8 cellular contexts compared by ENCODE assay signal in the genomic region with DNA sequence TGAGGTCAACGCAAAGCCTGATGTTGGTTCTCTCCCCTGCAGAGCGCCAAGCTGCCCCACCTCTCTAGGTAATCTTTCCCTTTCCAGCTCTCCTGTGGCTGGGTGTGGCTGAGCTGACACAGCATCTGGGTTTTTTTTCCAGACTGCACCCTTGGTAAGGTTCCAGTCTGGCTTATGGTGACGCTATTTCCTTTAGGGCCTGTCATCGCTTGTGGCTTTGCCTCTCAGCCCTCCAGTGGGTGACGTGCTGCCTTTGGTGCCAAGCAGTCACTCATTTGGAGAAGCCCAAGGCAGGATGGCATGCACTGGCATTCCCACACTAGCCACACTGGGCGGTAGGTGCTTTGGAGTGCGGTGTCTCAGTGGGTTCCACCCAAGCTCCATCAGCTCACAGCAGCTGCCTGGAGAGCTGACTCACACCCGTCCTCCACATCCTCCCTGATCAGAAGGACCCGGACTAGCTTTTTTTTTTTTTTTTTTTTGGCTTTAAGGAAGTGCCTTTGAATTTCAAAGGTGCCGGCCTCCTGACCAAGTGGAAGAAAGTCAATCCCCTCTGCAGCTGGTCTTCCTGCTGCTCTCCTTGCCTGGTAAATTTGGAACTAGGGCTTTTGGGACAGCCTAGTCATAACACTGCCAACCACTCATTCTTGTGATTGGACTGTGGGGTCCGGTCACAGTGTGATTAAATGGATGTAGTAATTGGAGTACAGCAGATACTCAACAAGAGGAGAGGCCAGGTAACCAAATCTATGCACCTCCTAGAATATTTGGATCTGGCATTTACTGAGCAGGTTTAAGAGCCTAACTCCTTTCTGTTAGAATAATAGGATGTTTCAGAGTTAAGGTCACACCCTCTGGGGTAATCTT.
DNase-seq lines count a peak whose midpoint lies in the region; ATAC-seq and TF ChIP-seq lines count a peak whose summit lies in the region.

No MANE protein-coding gene starts in this region.

- WGBS in upper lobe of left lung, 2 donors: 68 to 71% methylated on average over 11 of the region's 11 CpGs

- TF ChIP-seq POLR2A in upper lobe of left lung (IDR thresholded peaks at IDR 0.05): no peak

- peaks cover 3 to 24% (median 13%) of the 10 kb centered on the region in 4 donors for H3K4me1 ChIP-seq in upper lobe of left lung

- H3K4me3 Mint-ChIP-seq in activated T-cell treated with anti-CD3 and anti-CD28 coated beads, Interleukin-2, amount 50 U/mL, for 72 hours: peak overlapping the region; percentile 11 to 61

- H3K4me1 Mint-ChIP-seq in activated T-cell treated with anti-CD3 and anti-CD28 coated beads, Interleukin-2, amount 50 U/mL, for 72 hours (ENCODE audit: low read depth): peaks cover 45% of the 10 kb centered on the region

- no peaks in the 10 kb centered on the region for H3K9me3 ChIP-seq in upper lobe of left lung

- no peak overlapping the region for H3K4me3 ChIP-seq in upper lobe of left lung

- H3K9me3 Mint-ChIP-seq in activated T-cell treated with anti-CD3 and anti-CD28 coated beads, Interleukin-2, amount 50 U/mL, for 72 hours: peaks cover 2 to 3% of the 10 kb centered on the region in 2 donors

- no peak overlapping the region for H3K27ac ChIP-seq in upper lobe of left lung

- peaks cover 0 to 6% of the 10 kb centered on the region in 2 donors for H3K36me3 Mint-ChIP-seq in activated T-cell treated with anti-CD3 and anti-CD28 coated beads, Interleukin-2, amount 50 U/mL, for 72 hours (ENCODE audit: insufficient read depth in 2 of 2)

- DNase-seq in activated gamma-delta T cell treated with Interleukin-2 at 50 U/mL for 16 hours (peak; percentile 33), activated gamma-delta T cell (lab: John Stamatoyannopoulos, UW) (no peak), left colon (peak; percentile 50 to 56), upper lobe of left lung (peak in 1 of 2 donors; percentile 41), NCI-H146 treated with DMSO at 0.1 percent for 48 hours (lab: John Stamatoyannopoulos, UW; ENCODE audit: unreplicated experiment) (no peak), SHP77 (lab: John Stamatoyannopoulos, UW) (no peak)
- DNase-seq in activated T-cell treated with anti-CD3 and anti-CD28 coated beads, Interleukin-2, amount 50 U/mL, for 72 hours: peak; percentile 57 to 80

- intact Hi-C loops in left colon (cut with DNase I, micrococcal nuclease): loop anchor here in 1 of 2 donors (5.0 kb wide), 1 partner anchor 486 kb away; no protein-coding TSS in a partner anchor

- H3K27me3 Mint-ChIP-seq in activated T-cell treated with anti-CD3 and anti-CD28 coated beads, Interleukin-2, amount 50 U/mL, for 72 hours (ENCODE audit: low read depth): no peaks in the 10 kb centered on the region

- H3K27ac Mint-ChIP-seq in activated T-cell treated with anti-CD3 and anti-CD28 coated beads, Interleukin-2, amount 50 U/mL, for 72 hours: no peak overlapping the region

- peak; percentile 91 to 92 for ATAC-seq in activated T-cell treated with anti-CD3 and anti-CD28 coated beads, Interleukin-2, amount 50 U/mL, for 72 hours (replicated peaks in 1 of 2)
- ATAC-seq in left colon (peak; percentile 96), upper lobe of left lung (ENCODE audit: low FRiP score in 2 of 2) (peak; percentile 66 to 75), GM18858 (IDR thresholded peaks at IDR 0.05; ENCODE audit: unreplicated experiment) (no peak)

- TF ChIP-seq CTCF in upper lobe of left lung (IDR thresholded peaks at IDR 0.05): no peak

- no peak for TF ChIP-seq EP300 in upper lobe of left lung (IDR thresholded peaks at IDR 0.05)

- no peaks in the 10 kb centered on the region for H3K36me3 ChIP-seq in upper lobe of left lung

- no peaks in the 10 kb centered on the region for H3K27me3 ChIP-seq in upper lobe of left lung

Comparison
In these comparisons a context has a peak if more than half of its experiments do, and no peak if none do; other contexts are left out.
1. DNase-seq: peak in activated gamma-delta T cell treated with Interleukin-2 at 50 U/mL for 16 hours (single experiment), activated T-cell treated with anti-CD3 and anti-CD28 coated beads, Interleukin-2, amount 50 U/mL, for 72 hours (2 of 2) and left colon (2 of 2); none in activated gamma-delta T cell (single experiment), NCI-H146 treated with DMSO at 0.1 percent for 48 hours (single experiment) and SHP77 (0 of 2).